8 cellular contexts compared by ENCODE assay signal in genomic region chr9:91060520-91061343, GRCh38.
A peak's percentile ranks its signal among the peaks of the same experiment; 100 is the strongest.
DNase-seq lines count a peak whose midpoint lies in the region; ATAC-seq and TF ChIP-seq lines count a peak whose summit lies in the region.

No MANE protein-coding gene starts in this region.

- H4K20me1 ChIP-seq in mammary epithelial cell (ENCODE audit: insufficient read depth, low read length): no peaks in the 10 kb centered on the region

- intact Hi-C loops in mammary epithelial cell (cut with micrococcal nuclease): no loop called here

- H2AFZ ChIP-seq in mammary epithelial cell (ENCODE audit: low read depth, low read length): peak overlapping the region; percentile 48

- H3K4me3 ChIP-seq in BJ (ENCODE audit: low read depth, low read length): 0 out of 2 replicates have a peak overlapping the region, but pooled peaks have one; percentile 11
- H3K4me3 ChIP-seq in mammary epithelial cell (replicated peaks in 1 of 3; ENCODE audit: insufficient read depth in 1 of 3, low read depth in 2 of 3, low read length in 3 of 3): peak overlapping the region in 1 of 3 experiments; percentile 10

- BruUV-seq in mammary epithelial cell (replicated peaks; lab: Mats Ljungman, UMichigan): no TSS peak

- H3K4me2 ChIP-seq in mammary epithelial cell (ENCODE audit: insufficient read depth, low read depth, low read length): peak overlapping the region; percentile 80

- TF ChIP-seq CTCF in BJ (IDR thresholded peaks at IDR 0.05; ENCODE audit: insufficient read depth, low read depth, low read length) (no peak), mammary epithelial cell (conservative IDR thresholded peaks at IDR 0.05 in 1 of 2, IDR thresholded peaks at IDR 0.05 in 1 of 2; ENCODE audit: extremely low read depth in 1 of 2, insufficient read depth in 1 of 2, low read depth in 1 of 2, low read length in 2 of 2) (no peak)

- no peaks in the 10 kb centered on the region for H3K27me3 ChIP-seq in BJ (ENCODE audit: control insufficient read depth, insufficient read depth, low read length)
- no peaks in the 10 kb centered on the region for H3K27me3 ChIP-seq in mammary epithelial cell (ENCODE audit: insufficient read depth, low read length)

- POLR2A ChIA-PET in BJ (lab: Charles Lee): no interaction called here

- no peak for TF ChIP-seq POLR2A in erythroblast (IDR thresholded peaks at IDR 0.05; ENCODE audit: low read length)

- H3K36me3 ChIP-seq in BJ (ENCODE audit: control insufficient read depth, insufficient read depth, low read length) (no peaks in the 10 kb centered on the region), mammary epithelial cell (ENCODE audit: insufficient read depth, low read length) (no peaks in the 10 kb centered on the region)

- CTCF ChIA-PET in BJ (lab: Yijun Ruan, JAX): interaction anchor here (1.4 kb wide), 1 partner anchor 366 kb away, joined by 4 read pairs; no protein-coding TSS in a partner anchor
- CTCF ChIA-PET in mammary epithelial cell (lab: Charles Lee; ENCODE audit: low non-redundant PET): interaction anchor here (0.6 kb wide), 1 partner anchor 365 kb away, joined by 3 read pairs; no protein-coding TSS in a partner anchor

- H3K4me1 ChIP-seq in mammary epithelial cell (ENCODE audit: insufficient read depth, low read length): peaks cover 19% of the 10 kb centered on the region

- H3K79me2 ChIP-seq in mammary epithelial cell (ENCODE audit: insufficient read depth, low read length): no peaks in the 10 kb centered on the region

- peak overlapping the region; percentile 80 for H3K27ac ChIP-seq in mammary epithelial cell (ENCODE audit: insufficient read depth, low read depth, low read length)

- no peak for ATAC-seq in HG03521 (IDR thresholded peaks at IDR 0.05; ENCODE audit: unreplicated experiment)
- ATAC-seq in GM19023 (IDR thresholded peaks at IDR 0.05; ENCODE audit: unreplicated experiment): no peak

- in situ Hi-C loops in mammary epithelial cell (cut with MboI; ENCODE audit: low sequenced_read_pairs in 2 of 2): no loop called here

- no peaks in the 10 kb centered on the region for H3K9me3 ChIP-seq in mammary epithelial cell (replicated peaks; ENCODE audit: insufficient read depth, low read length)

- 1% methylated on average over 8 of the region's 8 CpGs for WGBS in mammary epithelial cell (ENCODE audit: low coverage, missing lambda C conversion rate)

- dilution Hi-C loops in mammary epithelial cell (cut with HindIII; ENCODE audit: low sequenced_read_pairs): loop anchor here (5.0 kb wide), 1 partner anchor 43 kb away; no protein-coding TSS in a partner anchor

- peak overlapping the region; percentile 23 for H3K9ac ChIP-seq in mammary epithelial cell (ENCODE audit: insufficient read depth, low read length)

- peak; percentile 98 for DNase-seq in BJ (ENCODE audit: low read depth)
- DNase-seq in NCI-H1092 (lab: John Stamatoyannopoulos, UW): peak; percentile 74
- peak; percentile 97 for DNase-seq in mammary epithelial cell
- peak; percentile 40 for DNase-seq in mucosa of gallbladder (ENCODE audit: low spot score)
- DNase-seq in erythroblast (lab: John Stamatoyannopoulos, UW): no peak
- DNase-seq in HUDEP-2 (lab: John Stamatoyannopoulos, UW; ENCODE audit: unreplicated experiment in 76 of 76): no peak

Comparison
In these comparisons a context has a peak if more than half of its experiments do, and no peak if none do; other contexts are left out.
1. DNase-seq: peak in BJ (single experiment), NCI-H1092 (single experiment), mammary epithelial cell (single experiment) and mucosa of gallbladder (single experiment); none in erythroblast (0 of 2) and HUDEP-2 (0 of 76).